In the genomic region with DNA sequence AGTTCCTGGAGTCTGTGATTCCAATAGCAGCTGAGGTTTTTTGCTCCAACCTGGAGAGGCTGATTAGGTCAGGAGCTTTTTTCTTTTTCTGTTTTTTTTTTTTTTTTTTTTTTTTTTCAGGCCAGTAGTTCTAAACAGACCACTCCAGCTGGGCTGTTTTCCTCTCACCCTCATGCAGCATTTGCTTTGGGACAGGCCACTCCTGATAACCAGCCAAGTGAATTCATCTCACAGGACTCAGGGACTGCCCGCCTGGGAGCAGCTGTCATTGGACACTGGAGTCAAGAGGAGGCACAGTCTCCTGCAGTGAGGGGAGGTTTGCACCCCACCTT, we compare ENCODE assay signal across 19 cellular contexts. TPM values are rescaled to one million over a fixed set of nuclear protein-coding genes. Genes with fewer than 3 reads are reported as not detected.
A peak's percentile ranks its signal among the peaks of the same experiment; 100 is the strongest.
DNase-seq lines count a peak whose midpoint lies in the region; ATAC-seq, FAIRE-seq and TF ChIP-seq lines count a peak whose summit lies in the region.
"Had no signal": no experiment of that assay in that cellular context is flagged by ENCODE, and none has a peak within 500 bp of the region (broad histone marks: within the 10 kb centered on the region; RNA-seq: fewer than 3 reads in every experiment).

No MANE protein-coding gene starts in this region.

- H2AFZ ChIP-seq in endothelial cell of umbilical vein (ENCODE audit: low read depth, low read length) (no peak overlapping the region), neural cell (ENCODE audit: low read depth, low read length) (no peak overlapping the region)

- H3K27me3 Mint-ChIP-seq in activated CD8-positive, alpha-beta T cell treated with anti-CD3 and anti-CD28 coated beads, Interleukin-2, amount 10 ng/mL, durations not matched to agents 7 days and 5 days (ENCODE audit: low read depth) = peaks cover 14% of the 10 kb centered on the region

- TF ChIP-seq CTCF in left ventricle myocardium inferior (IDR thresholded peaks at IDR 0.05; ENCODE audit: borderline replicate concordance) (no peak), endothelial cell of umbilical vein (IDR thresholded peaks at IDR 0.05; ENCODE audit: extremely low read depth in 1 of 2, insufficient read depth in 1 of 2, low read depth in 1 of 2, low read length in 2 of 2) (no peak), neural cell (IDR thresholded peaks at IDR 0.05; ENCODE audit: poor library complexity, severe bottlenecking) (no peak)

- H3K27ac ChIP-seq in left ventricle myocardium inferior (replicated peaks) (peak overlapping the region; percentile 83), endothelial cell of umbilical vein (ENCODE audit: insufficient read depth, low read depth, low read length) (peak overlapping the region; percentile 91), neural cell (ENCODE audit: low read length) (peak overlapping the region; percentile 94)

- H3K4me3 ChIP-seq in left ventricle myocardium inferior (no peak overlapping the region), endothelial cell of umbilical vein (replicated peaks in 1 of 3; ENCODE audit: insufficient read depth in 1 of 3, low read depth in 1 of 3, low read length in 3 of 3) (no peak overlapping the region), neural cell (ENCODE audit: low read length) (no peak overlapping the region)

- dilution Hi-C loops in endothelial cell of umbilical vein (cut with MboI; ENCODE audit: extremely low pct_ligation_motif_present, low sequenced_read_pairs) = no loop called here

- peak overlapping the region; percentile 70 for H3K9ac ChIP-seq in endothelial cell of umbilical vein (replicated peaks; ENCODE audit: extremely low read depth, insufficient read depth, low read length)
- no peak overlapping the region for H3K9ac ChIP-seq in neural cell (ENCODE audit: low read length)

- peaks cover 2% of the 10 kb centered on the region for H3F3A ChIP-seq in neural cell (ENCODE audit: insufficient read depth, low read length, poor library complexity, severe bottlenecking)

- H3K27me3 ChIP-seq in left ventricle myocardium inferior (ENCODE audit: low read depth) (no peaks in the 10 kb centered on the region), endothelial cell of umbilical vein (ENCODE audit: control insufficient read depth in 2 of 2, insufficient read depth in 2 of 2, low read length in 2 of 2) (no peaks in the 10 kb centered on the region), neural cell (ENCODE audit: insufficient read depth, low read depth, low read length) (no peaks in the 10 kb centered on the region)

- H3K36me3 ChIP-seq in left ventricle myocardium inferior (peaks cover 13% of the 10 kb centered on the region), endothelial cell of umbilical vein (ENCODE audit: control insufficient read depth in 2 of 2, extremely low read depth in 1 of 2, insufficient read depth in 2 of 2, low read length in 2 of 2) (peaks cover 15 to 19% of the 10 kb centered on the region in 2 experiments), neural cell (ENCODE audit: insufficient read depth, low read length) (peaks cover 12% of the 10 kb centered on the region)

- H3K79me2 ChIP-seq in endothelial cell of umbilical vein (ENCODE audit: control insufficient read depth, insufficient read depth, low read length) (peaks cover 95% of the 10 kb centered on the region), neural cell (replicated peaks; ENCODE audit: insufficient read depth, low read length) (peaks cover 45% of the 10 kb centered on the region)

- CTCF ChIA-PET in endothelial cell of umbilical vein (lab: Charles Lee) = interaction anchor here (0.9 to 32.5 kb wide), 9 partner anchors 8 to 200 kb away, joined by 3 to 714 read pairs (median 5); a partner anchor contains a TSS
- CTCF ChIA-PET in activated CD8-positive, alpha-beta T cell treated with anti-CD3 and anti-CD28 coated beads, Interleukin-2, amount 10 ng/mL, durations not matched to agents 7 days and 5 days (lab: Charles Lee) = no interaction called here

- DNase-seq in left ventricle myocardium inferior (no peak), Right ventricle myocardium superior (no peak), endothelial cell of umbilical vein (ENCODE audit: low read depth, low spot score) (no peak), NCI-H446 (lab: John Stamatoyannopoulos, UW) (no peak)
- DNase-seq in activated CD8-positive, alpha-beta T cell treated with anti-CD3 and anti-CD28 coated beads, Interleukin-2, amount 10 ng/mL, durations not matched to agents 7 days and 5 days = no peak
- DNase-seq: activated B cell treated with CpG ODN at 0.5 μM for 24 hours; activated CD8-positive, alpha-beta memory T cell treated with anti-CD3 and anti-CD28 coated beads for 24 hours; activated naive CD8-positive, alpha-beta T cell treated with anti-CD3 and anti-CD28 coated beads, Interleukin-2, amount 10 ng/mL, durations not matched to agents 7 days and 5 days; activated T-cell treated with anti-CD3 and anti-CD28 coated beads, Interleukin-2, amount 50 U/mL, for 72 hours; DND-41; glutamatergic neuron; NCI-H1694 treated with DMSO at 0.1 percent for 48 hours; NCI-H510A; stimulated activated CD4-positive, alpha-beta T cell treated with anti-CD3 and anti-CD28 coated beads, Interleukin-12 subunit alpha, Interleukin-12 subunit beta, amount 100 ng/mL, for 4 hours had no signal

- H3K4me1 ChIP-seq in left ventricle myocardium inferior = peaks cover 99% of the 10 kb centered on the region
- peaks cover 88% of the 10 kb centered on the region for H3K4me1 ChIP-seq in endothelial cell of umbilical vein (ENCODE audit: control insufficient read depth, extremely low read depth, insufficient read depth, low read length)

- H3K9me3 ChIP-seq in left ventricle myocardium inferior (replicated peaks) (no peaks in the 10 kb centered on the region), endothelial cell of umbilical vein (replicated peaks; ENCODE audit: control insufficient read depth, insufficient read depth, low read length) (no peaks in the 10 kb centered on the region), neural cell (ENCODE audit: low read length) (no peaks in the 10 kb centered on the region)

- FAIRE-seq in endothelial cell of umbilical vein (lab: Jason Lieb, UNC) = no peak

- BruUV-seq in endothelial cell of umbilical vein (replicated peaks; lab: Mats Ljungman, UMichigan) = no TSS peak

- ATAC-seq in Right ventricle myocardium superior (ENCODE audit: poor library complexity) (no peak), HG02970 (IDR thresholded peaks at IDR 0.05; ENCODE audit: low FRiP score, unreplicated experiment) (no peak), HG03457 (IDR thresholded peaks at IDR 0.05; ENCODE audit: unreplicated experiment) (no peak)
- no peak for ATAC-seq in activated CD8-positive, alpha-beta T cell treated with anti-CD3 and anti-CD28 coated beads, Interleukin-2, amount 10 ng/mL, durations not matched to agents 7 days and 5 days
- ATAC-seq: activated T-cell treated with anti-CD3 and anti-CD28 coated beads, Interleukin-2, amount 50 U/mL, for 72 hours had no signal

- no peaks in the 10 kb centered on the region for H3K9me2 ChIP-seq in neural cell (ENCODE audit: insufficient read depth, low read length)

- no peak for TF ChIP-seq RAD21 in neural cell (conservative IDR thresholded peaks at IDR 0.05)

- no peaks in the 10 kb centered on the region for H3K9me1 ChIP-seq in endothelial cell of umbilical vein (replicated peaks; ENCODE audit: control insufficient read depth, extremely low read depth, insufficient read depth, low read length)

- POLR2A ChIA-PET in endothelial cell of umbilical vein (lab: Charles Lee) = interaction anchor here (0.6 to 3.0 kb wide), 7 partner anchors 9 to 19 kb away, joined by 4 to 22 read pairs (median 7); no protein-coding TSS in a partner anchor
- POLR2A ChIA-PET in activated CD8-positive, alpha-beta T cell treated with anti-CD3 and anti-CD28 coated beads, Interleukin-2, amount 10 ng/mL, durations not matched to agents 7 days and 5 days (lab: Charles Lee) = no interaction called here

- H3K9me3 Mint-ChIP-seq in activated CD8-positive, alpha-beta T cell treated with anti-CD3 and anti-CD28 coated beads, Interleukin-2, amount 10 ng/mL, durations not matched to agents 7 days and 5 days (ENCODE audit: insufficient read depth) = no peaks in the 10 kb centered on the region
- H3K9me3 Mint-ChIP-seq: activated B cell treated with CpG ODN at 0.5 μM for 24 hours; activated naive CD8-positive, alpha-beta T cell treated with anti-CD3 and anti-CD28 coated beads, Interleukin-2, amount 10 ng/mL, durations not matched to agents 7 days and 5 days; activated T-cell treated with anti-CD3 and anti-CD28 coated beads, Interleukin-2, amount 50 U/mL, for 72 hours; nephron; T-helper 2 cell treated with Interferon-gamma antibody and Interleukin-4, amounts not matched to agents 5 μg/mL and 100 μg/mL, for 36 hours had no signal

- TF ChIP-seq EP300 in neural cell (conservative IDR thresholded peaks at IDR 0.05; ENCODE audit: poor library complexity, severe bottlenecking) = no peak

- no peak overlapping the region for H3K4me3 Mint-ChIP-seq in activated CD8-positive, alpha-beta T cell treated with anti-CD3 and anti-CD28 coated beads, Interleukin-2, amount 10 ng/mL, durations not matched to agents 7 days and 5 days
- H3K4me3 Mint-ChIP-seq: activated B cell treated with CpG ODN at 0.5 μM for 24 hours; activated naive CD8-positive, alpha-beta T cell treated with anti-CD3 and anti-CD28 coated beads, Interleukin-2, amount 10 ng/mL, durations not matched to agents 7 days and 5 days; activated T-cell treated with anti-CD3 and anti-CD28 coated beads, Interleukin-2, amount 50 U/mL, for 72 hours; nephron; T-helper 2 cell treated with Interferon-gamma antibody and Interleukin-4, amounts not matched to agents 5 μg/mL and 100 μg/mL, for 36 hours had no signal

- no peaks in the 10 kb centered on the region for H3K4me1 Mint-ChIP-seq in activated CD8-positive, alpha-beta T cell treated with anti-CD3 and anti-CD28 coated beads, Interleukin-2, amount 10 ng/mL, durations not matched to agents 7 days and 5 days (ENCODE audit: low read depth)
- H3K4me1 Mint-ChIP-seq: activated B cell treated with CpG ODN at 0.5 μM for 24 hours had no signal

- peak; percentile 51 for TF ChIP-seq POLR2A in endothelial cell of umbilical vein (IDR thresholded peaks at IDR 0.05; ENCODE audit: low read depth, low read length)

- no peaks in the 10 kb centered on the region for H4K20me1 ChIP-seq in endothelial cell of umbilical vein (replicated peaks; ENCODE audit: control insufficient read depth, extremely low read depth, insufficient read depth, low read length)
- H4K20me1 ChIP-seq in neural cell (ENCODE audit: insufficient read depth) = peaks cover 17% of the 10 kb centered on the region

- H3K36me3 Mint-ChIP-seq in activated CD8-positive, alpha-beta T cell treated with anti-CD3 and anti-CD28 coated beads, Interleukin-2, amount 10 ng/mL, durations not matched to agents 7 days and 5 days (ENCODE audit: low read depth) = no peaks in the 10 kb centered on the region
- H3K36me3 Mint-ChIP-seq: activated naive CD8-positive, alpha-beta T cell treated with anti-CD3 and anti-CD28 coated beads, Interleukin-2, amount 10 ng/mL, durations not matched to agents 7 days and 5 days had no signal

- peak overlapping the region; percentile 52 for H3K4me2 ChIP-seq in endothelial cell of umbilical vein (ENCODE audit: insufficient read depth, low read length)
- no peak overlapping the region for H3K4me2 ChIP-seq in neural cell (ENCODE audit: low read length)

- intact Hi-C loops in left ventricle myocardium inferior (cut with micrococcal nuclease) = no loop called here
- intact Hi-C loops in Right ventricle myocardium superior (cut with DNase I) = no loop called here
- intact Hi-C loops in endothelial cell of umbilical vein (cut with micrococcal nuclease) = loop anchor here (1.0 to 5.0 kb wide), 5 partner anchors 9 to 374 kb away; a partner anchor contains a TSS

- H3K27ac Mint-ChIP-seq in activated CD8-positive, alpha-beta T cell treated with anti-CD3 and anti-CD28 coated beads, Interleukin-2, amount 10 ng/mL, durations not matched to agents 7 days and 5 days = no peak overlapping the region
- H3K27ac Mint-ChIP-seq: activated B cell treated with CpG ODN at 0.5 μM for 24 hours; activated naive CD8-positive, alpha-beta T cell treated with anti-CD3 and anti-CD28 coated beads, Interleukin-2, amount 10 ng/mL, durations not matched to agents 7 days and 5 days; activated T-cell treated with anti-CD3 and anti-CD28 coated beads, Interleukin-2, amount 50 U/mL, for 72 hours; T-helper 2 cell treated with Interferon-gamma antibody and Interleukin-4, amounts not matched to agents 5 μg/mL and 100 μg/mL, for 36 hours had no signal

RNA-seq across cellular contexts. Expression of a gene that starts 22.9 kb away (rescaled TPM):
- total RNA-seq in left ventricle myocardium inferior (29.1 TPM), Right ventricle myocardium superior (14.4 TPM), endothelial cell of umbilical vein (229 and 302 TPM in 2 replicates)
- polyA plus RNA-seq in endothelial cell of umbilical vein (42.6 and 43.3 TPM in 2 replicates), neural cell (30.6 and 48.6 TPM in 2 replicates)
- polyA plus RNA-seq in endothelial cell of umbilical vein (2011; cell fraction: cytosol; rRNA removed) = 45.8 and 46.2 TPM in 2 replicates
- 246 and 252 TPM in 2 replicates for polyA plus RNA-seq in endothelial cell of umbilical vein (2011; cell fraction: nucleus; rRNA removed)
- 71.3 and 100 TPM in 2 replicates for polyA plus RNA-seq in endothelial cell of umbilical vein (2012)
- polyA minus RNA-seq in endothelial cell of umbilical vein (148 and 179 TPM in 2 replicates), neural cell (129 and 143 TPM in 2 replicates)
- polyA minus RNA-seq in endothelial cell of umbilical vein (2011; cell fraction: cytosol; rRNA and poly(A)+ RNA removed) = 4.7 TPM
- polyA minus RNA-seq in endothelial cell of umbilical vein (2011; cell fraction: nucleus; rRNA and poly(A)+ RNA removed) = 206 and 227 TPM in 2 replicates
- 1 to 10 TPM in 1 of 2 experiments, under 1 TPM in 1; 0.84 to 1.6 TPM for total RNA-seq in activated CD8-positive, alpha-beta T cell treated with anti-CD3 and anti-CD28 coated beads, Interleukin-2, amount 10 ng/mL, durations not matched to agents 7 days and 5 days
